Comparison of ENCODE assay signal across 14 cellular contexts in the genomic region with DNA sequence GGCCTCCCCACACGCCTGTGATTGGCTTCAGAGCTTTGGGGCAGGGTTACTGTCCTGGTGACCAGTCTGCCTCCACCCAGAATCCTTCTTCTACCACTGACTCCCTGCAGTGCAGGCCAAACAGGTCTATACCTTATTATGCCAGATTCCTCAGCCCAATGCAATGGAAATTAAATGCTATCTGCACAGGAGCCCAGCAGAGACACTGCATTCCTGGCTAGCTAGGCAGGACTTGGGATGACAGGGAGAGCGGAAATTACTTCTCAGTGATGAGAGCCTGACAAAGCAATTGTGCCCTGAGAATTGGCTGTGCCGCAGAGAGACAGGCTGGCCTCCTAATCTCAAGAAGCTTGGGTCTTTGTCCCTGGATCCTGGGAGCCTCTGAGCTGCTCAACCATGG.
DNase-seq lines count a peak whose midpoint lies in the region; TF ChIP-seq lines count a peak whose summit lies in the region.
"Had no signal": no experiment of that assay in that cellular context is flagged by ENCODE, and none has a peak within 500 bp of the region (broad histone marks: within the 10 kb centered on the region; RNA-seq: fewer than 3 reads in every experiment).

No MANE protein-coding gene starts in this region.

- H3F3A ChIP-seq in PC-9 (ENCODE audit: insufficient read depth, low read depth), result no peaks in the 10 kb centered on the region

- H3K9me2 ChIP-seq in PC-9 (ENCODE audit: insufficient read depth), result no peaks in the 10 kb centered on the region

- H3K4me3 ChIP-seq in mesendoderm (ENCODE audit: low read length), result no peak overlapping the region
- no peak overlapping the region for H3K4me3 ChIP-seq in testis
- H3K4me3 ChIP-seq in PC-9, result no peak overlapping the region
- H3K4me3 ChIP-seq: A549 had no signal

- no peak overlapping the region for H2BK5ac ChIP-seq in mesendoderm (ENCODE audit: low read length)

- no peaks in the 10 kb centered on the region for H3K27me3 ChIP-seq in mesendoderm (ENCODE audit: insufficient read depth, low read length, poor library complexity)
- H3K27me3 ChIP-seq in testis, result no peaks in the 10 kb centered on the region
- no peaks in the 10 kb centered on the region for H3K27me3 ChIP-seq in PC-9 (ENCODE audit: insufficient read depth, low read depth)
- H3K27me3 ChIP-seq: BE2C had no signal

- POLR2A ChIA-PET in PC-9 (lab: Charles Lee; ENCODE audit: unreplicated experiment), result no interaction called here

- no peak for TF ChIP-seq POLR2A in testis (IDR thresholded peaks at IDR 0.05)

- no peaks in the 10 kb centered on the region for H3K9me3 ChIP-seq in testis
- H3K9me3 ChIP-seq in PC-9 (ENCODE audit: insufficient read depth, low read depth), result no peaks in the 10 kb centered on the region
- H3K9me3 ChIP-seq: A549, BE2C had no signal

- H3K4me2 ChIP-seq in mesendoderm (ENCODE audit: low read length), result no peak overlapping the region
- H3K4me2 ChIP-seq in PC-9, result no peak overlapping the region
- H3K4me2 ChIP-seq: A549 had no signal

- peak overlapping the region; percentile 1 for H3K18ac ChIP-seq in mesendoderm (ENCODE audit: low read length)

- CTCF ChIA-PET in PC-9 (lab: Charles Lee), result no interaction called here

- H3K79me2 ChIP-seq in mesendoderm (ENCODE audit: control insufficient read depth, insufficient read depth, low read length) (no peaks in the 10 kb centered on the region), PC-9 (ENCODE audit: low read depth) (no peaks in the 10 kb centered on the region)

- no peaks in the 10 kb centered on the region for H3K36me3 ChIP-seq in mesendoderm (ENCODE audit: control insufficient read depth, insufficient read depth, low read length)
- H3K36me3 ChIP-seq in testis (ENCODE audit: low read depth, missing control alignments), result no peaks in the 10 kb centered on the region
- no peaks in the 10 kb centered on the region for H3K36me3 ChIP-seq in PC-9 (ENCODE audit: low read depth)
- H3K36me3 ChIP-seq: BE2C had no signal

- WGBS in mesendoderm (ENCODE audit: extremely low coverage, insufficient coverage, low lambda C conversion rate), result no CpG with 5 or more reads among the region's 3 CpGs
- WGBS in testis, 2 donors, result 71 to 97% methylated on average over 3 of the region's 3 CpGs

- H3K4ac ChIP-seq in mesendoderm (ENCODE audit: low read depth, low read length), result no peak overlapping the region

- no peak overlapping the region for H2AFZ ChIP-seq in PC-9

- H3K79me1 ChIP-seq in mesendoderm (ENCODE audit: low read length), result no peaks in the 10 kb centered on the region

- H3K9ac ChIP-seq in mesendoderm (ENCODE audit: low read length), result no peak overlapping the region

- TF ChIP-seq CTCF in VCaP (conservative IDR thresholded peaks at IDR 0.05) (no peak), testis (IDR thresholded peaks at IDR 0.05) (no peak), PC-9 (conservative IDR thresholded peaks at IDR 0.05) (no peak)

- H3K27ac ChIP-seq in VCaP (peak overlapping the region; percentile 57), mesendoderm (ENCODE audit: low read depth, low read length) (peak overlapping the region; percentile 34), testis (no peak overlapping the region), PC-9 (no peak overlapping the region)
- H3K27ac ChIP-seq: A549, C4-2B had no signal

- H2BK120ac ChIP-seq in mesendoderm (ENCODE audit: low read depth, low read length), result no peak overlapping the region

- DNase-seq in cerebellum (ENCODE audit: low spot score), result peak; percentile 39
- DNase-seq in mesendoderm, result peak; percentile 91
- DNase-seq in D341Med (ENCODE audit: low spot score), result no peak
- no peak for DNase-seq in testis
- no peak for DNase-seq in SIG-M5 (lab: John Stamatoyannopoulos, UW)
- no peak for DNase-seq in PC-9
- DNase-seq: BE2C; CD4-positive, alpha-beta memory T cell; DMS153; DND-41; H7 had no signal

- intact Hi-C loops in testis (cut with DNase I; ENCODE audit: low total_unique reads) (no loop called here), PC-9 (cut with micrococcal nuclease; ENCODE audit: unreplicated experiment) (no loop called here)

- no peak overlapping the region for H3K23ac ChIP-seq in mesendoderm (ENCODE audit: low read length)

- no peak overlapping the region for H4K5ac ChIP-seq in mesendoderm (ENCODE audit: low read length)

- no TSS peak for BruUV-seq in PC-9 (replicated peaks; lab: Mats Ljungman, UMichigan)

- no peak overlapping the region for H2AK5ac ChIP-seq in mesendoderm (ENCODE audit: low read length)

- no peaks in the 10 kb centered on the region for H4K20me1 ChIP-seq in PC-9 (ENCODE audit: insufficient read depth)

- peak overlapping the region; percentile 11 for H3K56ac ChIP-seq in mesendoderm (ENCODE audit: low read length)

- H3K4me1 ChIP-seq in mesendoderm (ENCODE audit: control insufficient read depth, low read depth, low read length) (peaks cover 5% of the 10 kb centered on the region), testis (no peaks in the 10 kb centered on the region), PC-9 (replicated peaks; ENCODE audit: insufficient read depth) (no peaks in the 10 kb centered on the region)
- H3K4me1 ChIP-seq: A549, BE2C had no signal

- H4K8ac ChIP-seq in mesendoderm (ENCODE audit: low read depth, low read length), result no peak overlapping the region

- no peak overlapping the region for H2BK15ac ChIP-seq in mesendoderm (replicated peaks; ENCODE audit: low read depth)

Comparison
In these comparisons a context has a peak if more than half of its experiments do, and no peak if none do; other contexts are left out.
1. H3K27ac ChIP-seq: peak in VCaP (single experiment) and mesendoderm (single experiment); none in testis (0 of 2) and PC-9 (single experiment).
2. DNase-seq: peak in cerebellum (single experiment) and mesendoderm (single experiment); none in D341Med (single experiment), testis (single experiment), SIG-M5 (single experiment) and PC-9 (0 of 2).